ENCODE assay signal across 12 cellular contexts in the genomic region with DNA sequence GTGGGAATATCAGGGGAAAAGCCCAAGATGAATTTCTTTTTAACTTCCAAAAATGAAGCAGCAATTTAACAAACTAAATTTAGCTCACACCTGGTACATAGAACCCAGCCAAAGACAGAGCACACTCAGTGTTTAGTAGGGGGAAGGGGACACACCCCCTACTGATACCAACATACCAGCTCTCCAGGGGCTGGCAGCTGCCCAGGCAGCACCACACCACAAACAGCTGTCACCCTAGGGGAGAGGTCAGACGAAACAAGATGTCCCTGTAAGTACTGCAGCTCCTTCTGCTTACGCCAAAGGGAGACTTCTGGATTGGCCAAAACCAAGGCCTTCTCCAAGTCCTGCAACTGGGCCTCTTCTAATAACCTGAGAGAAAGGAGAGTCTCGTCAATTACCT. TPM values are rescaled to one million over a fixed set of nuclear protein-coding genes. Genes with fewer than 3 reads are reported as not detected.
DNase-seq lines count a peak whose midpoint lies in the region; ATAC-seq and TF ChIP-seq lines count a peak whose summit lies in the region.
"Had no signal": no experiment of that assay in that cellular context is flagged by ENCODE, and none has a peak within 500 bp of the region (broad histone marks: within the 10 kb centered on the region; RNA-seq: fewer than 3 reads in every experiment).

No MANE protein-coding gene starts in this region.

- intact Hi-C loops in MCF 10A (cut with micrococcal nuclease) (no loop called here), breast epithelium (cut with DNase I; ENCODE audit: low total_unique reads) (no loop called here), stomach (cut with DNase I; ENCODE audit: low total_unique reads) (no loop called here)

- H3K4me1 ChIP-seq in breast epithelium (no peaks in the 10 kb centered on the region), endodermal cell (ENCODE audit: control insufficient read depth, insufficient read depth, low read length) (no peaks in the 10 kb centered on the region), stomach (peaks cover 0 to 3% (median 0%) of the 10 kb centered on the region in 4 donors)

- DNase-seq in MCF 10A (ENCODE audit: unreplicated experiment): no peak
- DNase-seq in breast epithelium (ENCODE audit: low spot score in 2 of 2): no peak
- DNase-seq in RPMI8226: peak; percentile 40
- DNase-seq in endodermal cell: no peak
- no peak for DNase-seq in stimulated activated naive CD8-positive, alpha-beta T cell treated with anti-CD3 and anti-CD28 coated beads, Interleukin-15, amount 100 ng/mL, for 72 hours
- DNase-seq in stomach: no peak
- DNase-seq in pons (ENCODE audit: low spot score): no peak
- DNase-seq: aorta, MG63, T-helper 9 cell had no signal

- H3K4me3 ChIP-seq in breast epithelium (no peak overlapping the region), endodermal cell (ENCODE audit: low read length) (no peak overlapping the region), stomach (no peak overlapping the region)
- H3K4me3 ChIP-seq: MG63 had no signal

- H3K4me3 Mint-ChIP-seq in MCF 10A (ENCODE audit: unreplicated experiment): no peak overlapping the region
- no peak overlapping the region for H3K4me3 Mint-ChIP-seq in endodermal cell
- peak overlapping the region in 1 of 2 donors; percentile 70 for H3K4me3 Mint-ChIP-seq in stimulated activated naive CD8-positive, alpha-beta T cell treated with anti-CD3 and anti-CD28 coated beads, Interleukin-15, amount 100 ng/mL, for 72 hours

- no TSS peak for BruUV-seq in MCF 10A (replicated peaks; lab: Mats Ljungman, UMichigan)

- 89 to 90% methylated on average over 2 to 3 of the region's 3 CpGs for WGBS in endodermal cell (ENCODE audit: insufficient coverage in 1 of 2, insufficient read length in 1 of 2), 2 experiments
- WGBS in stomach, 5 donors: 73 to 88% (median 82%) methylated on average over 3 of the region's 3 CpGs

- CTCF ChIA-PET in MCF 10A (lab: Yijun Ruan, JAX): interaction anchor here (1.0 to 1.2 kb wide), 3 partner anchors 12 to 16 kb away, joined by 3 read pairs; no protein-coding TSS in a partner anchor

- no peak overlapping the region for H3K9ac ChIP-seq in endodermal cell (ENCODE audit: extremely low read depth, low read length, poor library complexity, severe bottlenecking)

- H3K9me3 Mint-ChIP-seq in MCF 10A (ENCODE audit: unreplicated experiment): no peaks in the 10 kb centered on the region
- no peaks in the 10 kb centered on the region for H3K9me3 Mint-ChIP-seq in endodermal cell
- no peaks in the 10 kb centered on the region for H3K9me3 Mint-ChIP-seq in stimulated activated naive CD8-positive, alpha-beta T cell treated with anti-CD3 and anti-CD28 coated beads, Interleukin-15, amount 100 ng/mL, for 72 hours

- H3K36me3 ChIP-seq in breast epithelium: no peaks in the 10 kb centered on the region
- H3K36me3 ChIP-seq in endodermal cell (ENCODE audit: control insufficient read depth, insufficient read depth, low read length): peaks cover 67% of the 10 kb centered on the region
- peaks cover 21 to 83% (median 77%) of the 10 kb centered on the region in 4 donors for H3K36me3 ChIP-seq in stomach

- peak overlapping the region; percentile 27 for H3K27ac Mint-ChIP-seq in MCF 10A (ENCODE audit: low read depth, unreplicated experiment)
- peak overlapping the region; percentile 82 for H3K27ac Mint-ChIP-seq in endodermal cell
- H3K27ac Mint-ChIP-seq in stimulated activated naive CD8-positive, alpha-beta T cell treated with anti-CD3 and anti-CD28 coated beads, Interleukin-15, amount 100 ng/mL, for 72 hours: peak overlapping the region; percentile 54 to 92
- H3K27ac Mint-ChIP-seq: progenitor cell of endocrine pancreas had no signal

- H3K36me3 Mint-ChIP-seq in MCF 10A (ENCODE audit: insufficient read depth, unreplicated experiment): peaks cover 73% of the 10 kb centered on the region
- peaks cover 69% of the 10 kb centered on the region for H3K36me3 Mint-ChIP-seq in endodermal cell (ENCODE audit: low read depth)

- H3K4me1 Mint-ChIP-seq in MCF 10A (ENCODE audit: insufficient read depth, unreplicated experiment) (no peaks in the 10 kb centered on the region), endodermal cell (peaks cover 4% of the 10 kb centered on the region)
- H3K4me1 Mint-ChIP-seq in stimulated activated naive CD8-positive, alpha-beta T cell treated with anti-CD3 and anti-CD28 coated beads, Interleukin-15, amount 100 ng/mL, for 72 hours: peaks cover 34% of the 10 kb centered on the region

- TF ChIP-seq CTCF in MCF 10A (IDR thresholded peaks at IDR 0.05; ENCODE audit: unreplicated experiment) (no peak), breast epithelium (IDR thresholded peaks at IDR 0.05) (no peak), endodermal cell (conservative IDR thresholded peaks at IDR 0.05) (no peak), stomach (IDR thresholded peaks at IDR 0.05) (no peak)

- H3K27ac ChIP-seq in breast epithelium: no peak overlapping the region
- H3K27ac ChIP-seq in endodermal cell (ENCODE audit: low read depth, low read length): no peak overlapping the region
- no peak overlapping the region for H3K27ac ChIP-seq in stomach

- H3K9me3 ChIP-seq in breast epithelium (no peaks in the 10 kb centered on the region), endodermal cell (ENCODE audit: control insufficient read depth, low read length) (no peaks in the 10 kb centered on the region), stomach (no peaks in the 10 kb centered on the region)
- H3K9me3 ChIP-seq: MG63 had no signal

- H3K27me3 Mint-ChIP-seq in MCF 10A (ENCODE audit: insufficient read depth, unreplicated experiment) (no peaks in the 10 kb centered on the region), endodermal cell (ENCODE audit: insufficient read depth) (no peaks in the 10 kb centered on the region)
- no peaks in the 10 kb centered on the region for H3K27me3 Mint-ChIP-seq in stimulated activated naive CD8-positive, alpha-beta T cell treated with anti-CD3 and anti-CD28 coated beads, Interleukin-15, amount 100 ng/mL, for 72 hours
- H3K27me3 Mint-ChIP-seq: progenitor cell of endocrine pancreas had no signal

- no peak for ATAC-seq in stimulated activated naive CD8-positive, alpha-beta T cell treated with anti-CD3 and anti-CD28 coated beads, Interleukin-15, amount 100 ng/mL, for 72 hours
- no peak for ATAC-seq in HG03469 (IDR thresholded peaks at IDR 0.05; ENCODE audit: unreplicated experiment)

- no peak for TF ChIP-seq EP300 in stomach (IDR thresholded peaks at IDR 0.05)

- H3K27me3 ChIP-seq in breast epithelium (no peaks in the 10 kb centered on the region), endodermal cell (ENCODE audit: control insufficient read depth, insufficient read depth, low read length, poor library complexity, severe bottlenecking) (no peaks in the 10 kb centered on the region), stomach (no peaks in the 10 kb centered on the region)
- H3K27me3 ChIP-seq: MG63 had no signal

- POLR2A ChIA-PET in MCF 10A (lab: Yijun Ruan, JAX): interaction anchor here (1.1 to 1.3 kb wide), 2 partner anchors 17 to 26 kb away, joined by 3 read pairs; a partner anchor contains a TSS

- no peak for TF ChIP-seq POLR2A in breast epithelium (IDR thresholded peaks at IDR 0.05)
- TF ChIP-seq POLR2A in stomach (IDR thresholded peaks at IDR 0.05): no peak

RNA-seq across cellular contexts. Expression of a gene that starts 26.0 kb away (rescaled TPM):
- total RNA-seq in MCF 10A (2022) (31.1 and 39.2 TPM in 2 replicates), breast epithelium (10 to 100 TPM; 24.6 to 38.8 (median 38.0) TPM), endodermal cell (100 to 1,000 TPM in 1 of 2 donors, 10 to 100 TPM in 1; 85.4 to 145 TPM), stomach (10 to 100 TPM; 12.3 to 69.2 (median 28.3) TPM)
- 24.9 TPM for polyA plus RNA-seq in endodermal cell (2013, experiment 1 of 2)
- polyA plus RNA-seq in endodermal cell (2013, experiment 2 of 2): 23.9 TPM
- 10 to 100 TPM in 1 of 3 donors, 1 to 10 TPM in 2; 5.5 to 19.5 (median 9.9) TPM for polyA plus RNA-seq in stomach

RNA-seq across cellular contexts. Expression of a gene that starts 36.1 kb away (rescaled TPM):
- total RNA-seq in MCF 10A (2022): 11.3 and 11.5 TPM in 2 replicates
- 10 to 100 TPM; 16.0 to 24.9 (median 17.7) TPM for total RNA-seq in breast epithelium
- 10 to 100 TPM; 31.1 to 40.0 TPM for total RNA-seq in endodermal cell
- polyA plus RNA-seq in endodermal cell (2013, experiment 1 of 2): 25.0 TPM
- polyA plus RNA-seq in endodermal cell (2013, experiment 2 of 2): 27.0 TPM
- 10 to 100 TPM in 4 of 5 donors, 1 to 10 TPM in 1; 4.3 to 35.3 (median 20.2) TPM for total RNA-seq in stomach
- 1 to 10 TPM; 3.1 to 6.6 (median 4.9) TPM for polyA plus RNA-seq in stomach

Comparison
In these comparisons a context has a peak if more than half of its experiments do, and no peak if none do; other contexts are left out.
1. H3K27ac Mint-ChIP-seq: peak in every context shown above with its lines; median percentile 82 in endodermal cell; 73 in stimulated activated naive CD8-positive, alpha-beta T cell treated with anti-CD3 and anti-CD28 coated beads, Interleukin-15, amount 100 ng/mL, for 72 hours; 27 in MCF 10A.